ENCODE assay signal across 9 cellular contexts in genomic region chr14:85531594-85532391, GRCh38. TPM values are rescaled to one million over a fixed set of nuclear protein-coding genes. Genes with fewer than 3 reads are reported as not detected.
DNase-seq lines count a peak whose midpoint lies in the region; ATAC-seq and TF ChIP-seq lines count a peak whose summit lies in the region.
"Had no signal": no experiment of that assay in that cellular context is flagged by ENCODE, and none has a peak within 500 bp of the region (broad histone marks: within the 10 kb centered on the region; RNA-seq: fewer than 3 reads in every experiment).

No MANE protein-coding gene starts in this region.

- ATAC-seq in HG02763 (IDR thresholded peaks at IDR 0.05; ENCODE audit: unreplicated experiment) = no peak
- no peak for ATAC-seq in HG03280 (IDR thresholded peaks at IDR 0.05; ENCODE audit: unreplicated experiment)
- ATAC-seq: K562 had no signal

- peak overlapping the region; percentile 50 to 56 for H3K27ac ChIP-seq in tibial artery

- DNase-seq in GM13976 (ENCODE audit: low spot score) = peak; percentile 16
- no peak for DNase-seq in NT2/D1 (ENCODE audit: low read depth, low spot score)
- peak; percentile 89 for DNase-seq in epithelial cell of esophagus (ENCODE audit: low read depth)
- peak; percentile 89 to 90 for DNase-seq in lung microvascular endothelial cell (ENCODE audit: low read depth in 2 of 2)
- DNase-seq in tibial artery = peak; percentile 76 to 85
- DNase-seq in NOMO-1 (lab: John Stamatoyannopoulos, UW; ENCODE audit: unreplicated experiment in 2 of 2) = no peak

- H3K27me3 ChIP-seq in NT2/D1 (ENCODE audit: insufficient read depth, insufficient read length) (peaks cover 52% of the 10 kb centered on the region), tibial artery (peaks cover 0 to 41% of the 10 kb centered on the region in 2 donors)

- no peaks in the 10 kb centered on the region for H3K36me3 ChIP-seq in NT2/D1 (ENCODE audit: insufficient read depth, insufficient read length, low read length)
- H3K36me3 ChIP-seq in tibial artery = no peaks in the 10 kb centered on the region

- H3K4me1 ChIP-seq in NT2/D1 (ENCODE audit: insufficient read depth, insufficient read length) = no peaks in the 10 kb centered on the region
- peaks cover 0 to 63% (median 45%) of the 10 kb centered on the region in 4 donors for H3K4me1 ChIP-seq in tibial artery

- intact Hi-C loops in tibial artery (cut with DNase I; ENCODE audit: low total_unique reads) = no loop called here

- peak overlapping the region; percentile 70 for H3K9ac ChIP-seq in NT2/D1 (ENCODE audit: insufficient read length, low read depth)

- H3K9me3 ChIP-seq in NT2/D1 (ENCODE audit: insufficient read depth, low read length) (no peaks in the 10 kb centered on the region), tibial artery (no peaks in the 10 kb centered on the region)

- in situ Hi-C loops in GM13976 (cut with MboI; ENCODE audit: low sequenced_read_pairs, unreplicated experiment) = no loop called here

- H3K4me3 ChIP-seq in NT2/D1 (ENCODE audit: insufficient read length, low read depth) (peak overlapping the region; percentile 54), epithelial cell of esophagus (ENCODE audit: low read length) (peak overlapping the region; percentile 88), tibial artery (peak overlapping the region; percentile 56 to 71)
- H3K4me3 ChIP-seq: K562 had no signal

- no peak for TF ChIP-seq CTCF in GM13976 (IDR thresholded peaks at IDR 0.05; ENCODE audit: borderline replicate concordance, control extremely low read depth, extremely low read depth, insufficient read depth, missing control alignments)
- peak; percentile 49 for TF ChIP-seq CTCF in epithelial cell of esophagus (IDR thresholded peaks at IDR 0.05; ENCODE audit: insufficient read depth, low read depth, low read length, missing control alignments)
- peak in 1 of 2 experiments; percentile 28 for TF ChIP-seq CTCF in tibial artery (IDR thresholded peaks at IDR 0.05)

RNA-seq across cellular contexts. Expression of gene FLRT2, which starts 1.8 kb away (rescaled TPM):
- 86.5 and 139 TPM in 2 replicates for total RNA-seq in lung microvascular endothelial cell

Comparison
In these comparisons a context has a peak if more than half of its experiments do, and no peak if none do; other contexts are left out.
1. DNase-seq: peak in GM13976 (single experiment), epithelial cell of esophagus (single experiment), lung microvascular endothelial cell (2 of 2) and tibial artery (2 of 2); none in NT2/D1 (single experiment) and NOMO-1 (0 of 2).
2. Peak in every context shown above with its lines, with median percentiles within 50 percentile points of each other: H3K4me3 ChIP-seq.